Comparison of ENCODE assay signal across 13 cellular contexts in genomic region chr22:32518848-32519247, GRCh38. TPM values are rescaled to one million over a fixed set of nuclear protein-coding genes. Genes with fewer than 3 reads are reported as not detected.
DNase-seq lines count a peak whose midpoint lies in the region; ATAC-seq and TF ChIP-seq lines count a peak whose summit lies in the region.
"Had no signal": no experiment of that assay in that cellular context is flagged by ENCODE, and none has a peak within 500 bp of the region (broad histone marks: within the 10 kb centered on the region; RNA-seq: fewer than 3 reads in every experiment).

No MANE protein-coding gene starts in this region.

- H3F3A ChIP-seq in OCI-LY1 (ENCODE audit: insufficient read depth, low read length): no peaks in the 10 kb centered on the region

- no peak overlapping the region for H3K4me2 ChIP-seq in OCI-LY1 (ENCODE audit: low read length)

- no peak overlapping the region for H2AFZ ChIP-seq in OCI-LY1 (ENCODE audit: low read length)

- DNase-seq in AG10803 (ENCODE audit: low read depth) (no peak), epithelial cell of proximal tubule (ENCODE audit: low read depth) (no peak), AG08396 (ENCODE audit: low spot score) (no peak), dorsolateral prefrontal cortex (no peak), prostate gland (ENCODE audit: low spot score) (no peak)
- DNase-seq: activated T-cell treated with anti-CD3 and anti-CD28 coated beads, Interleukin-2, amount 50 U/mL, for 4 hours; GF-D8; midbrain; NCI-H226 had no signal

- no peak for ATAC-seq in HG03097 (IDR thresholded peaks at IDR 0.05; ENCODE audit: low FRiP score, unreplicated experiment)
- ATAC-seq: activated T-cell treated with anti-CD3 and anti-CD28 coated beads, Interleukin-2, amount 50 U/mL, for 4 hours had no signal

- H3K9me2 ChIP-seq in OCI-LY1 (ENCODE audit: low read depth, low read length): no peaks in the 10 kb centered on the region

- H3K27me3 ChIP-seq in OCI-LY1 (ENCODE audit: insufficient read depth, low read length) (no peaks in the 10 kb centered on the region; the same call in 1 of the 2 replicates), dorsolateral prefrontal cortex (no peaks in the 10 kb centered on the region), prostate gland (replicated peaks; ENCODE audit: insufficient read depth) (no peaks in the 10 kb centered on the region)

- TF ChIP-seq POLR2A in prostate gland (IDR thresholded peaks at IDR 0.05): no peak

- H3K9me3 ChIP-seq in OCI-LY1 (ENCODE audit: low read length): no peaks in the 10 kb centered on the region
- no peaks in the 10 kb centered on the region for H3K9me3 ChIP-seq in prostate gland

- H4K20me1 ChIP-seq in OCI-LY1 (ENCODE audit: insufficient read depth, low read length): no peaks in the 10 kb centered on the region

- TF ChIP-seq CTCF in AG10803 (conservative IDR thresholded peaks at IDR 0.05; ENCODE audit: low read length): peak; percentile 13; the same call in 1 of the 2 replicates
- TF ChIP-seq CTCF in GM12872 (IDR thresholded peaks at IDR 0.05; ENCODE audit: insufficient read depth, low read depth, low read length): peak; percentile 58
- TF ChIP-seq CTCF in OCI-LY1 (IDR thresholded peaks at IDR 0.05; ENCODE audit: low read length): peak; percentile 51
- peak; percentile 48 for TF ChIP-seq CTCF in epithelial cell of proximal tubule (conservative IDR thresholded peaks at IDR 0.05; ENCODE audit: low read depth, low read length)
- TF ChIP-seq CTCF in dorsolateral prefrontal cortex (IDR thresholded peaks at IDR 0.05 in 54 of 56, conservative IDR thresholded peaks at IDR 0.05 in 2 of 56; ENCODE audit: low read depth in 1 of 56, partially characterized antibody in 56 of 56): peak in 9 of 56 donors; percentile 8 to 29 (median 16)
- no peak for TF ChIP-seq CTCF in prostate gland (IDR thresholded peaks at IDR 0.05)

- H3K36me3 ChIP-seq in OCI-LY1 (ENCODE audit: insufficient read depth, low read length): no peaks in the 10 kb centered on the region
- no peaks in the 10 kb centered on the region for H3K36me3 ChIP-seq in prostate gland

- intact Hi-C loops in dorsolateral prefrontal cortex (cut with DNase I) (no loop called here), prostate gland (cut with DNase I) (no loop called here)

- H3K79me2 ChIP-seq in OCI-LY1 (ENCODE audit: insufficient read depth, low read length): no peaks in the 10 kb centered on the region

- no peaks in the 10 kb centered on the region for H3K4me1 ChIP-seq in OCI-LY1 (ENCODE audit: insufficient read depth, low read length, severe bottlenecking)
- H3K4me1 ChIP-seq in prostate gland (replicated peaks): no peaks in the 10 kb centered on the region

- H3K4me3 ChIP-seq in AG10803 (ENCODE audit: low read length) (no peak overlapping the region), OCI-LY1 (ENCODE audit: low read depth, low read length, poor library complexity, severe bottlenecking) (no peak overlapping the region), epithelial cell of proximal tubule (ENCODE audit: low read depth, low read length) (no peak overlapping the region), dorsolateral prefrontal cortex (no peak overlapping the region), prostate gland (no peak overlapping the region)

- H3K27ac ChIP-seq in OCI-LY1 (ENCODE audit: low read depth, low read length, poor library complexity, severe bottlenecking) (no peak overlapping the region), dorsolateral prefrontal cortex (peak overlapping the region in 3 of 59 donors; percentile 45 to 70 (median 56)), prostate gland (no peak overlapping the region)

- no peak overlapping the region for H3K9ac ChIP-seq in OCI-LY1 (ENCODE audit: low read length)

- WGBS in prostate gland: 83% methylated on average over 5 of the region's 5 CpGs

RNA-seq across cellular contexts. Expression of gene FBXO7, which starts 44.2 kb away (rescaled TPM):
- total RNA-seq in epithelial cell of proximal tubule (89.7 and 91.0 TPM in 2 replicates), dorsolateral prefrontal cortex (100 to 1,000 TPM in 35 of 120 experiments, 10 to 100 TPM in 85; 54.1 to 217 (median 85.7) TPM), prostate gland (100 to 1,000 TPM in 1 of 2 donors, 10 to 100 TPM in 1; 82.8 to 128 TPM)

RNA-seq across cellular contexts. Expression of gene BPIFC, which starts 54.6 kb away (rescaled TPM):
- total RNA-seq in epithelial cell of proximal tubule: not detected in 2 replicates
- total RNA-seq in dorsolateral prefrontal cortex: under 1 TPM in 5 of 120 experiments, not detected in 115; 0.29 to 0.67 (median 0.43) TPM
- total RNA-seq in prostate gland: not detected
- total RNA-seq: activated T-cell treated with anti-CD3 and anti-CD28 coated beads, Interleukin-2, amount 50 U/mL, for 4 hours; T-helper 2 cell treated with Interferon-gamma antibody and Interleukin-4, amounts not matched to agents 100 ng/mL and 5 ng/mL, for 36 hours had no signal

Comparison
In these comparisons a context has a peak if more than half of its experiments do, and no peak if none do; other contexts are left out.
1. CTCF ChIP-seq: peak in AG10803 (single experiment), GM12872 (single experiment), OCI-LY1 (single experiment) and epithelial cell of proximal tubule (single experiment); none in prostate gland (0 of 4).